8 cellular contexts compared by ENCODE assay signal in the genomic region with DNA sequence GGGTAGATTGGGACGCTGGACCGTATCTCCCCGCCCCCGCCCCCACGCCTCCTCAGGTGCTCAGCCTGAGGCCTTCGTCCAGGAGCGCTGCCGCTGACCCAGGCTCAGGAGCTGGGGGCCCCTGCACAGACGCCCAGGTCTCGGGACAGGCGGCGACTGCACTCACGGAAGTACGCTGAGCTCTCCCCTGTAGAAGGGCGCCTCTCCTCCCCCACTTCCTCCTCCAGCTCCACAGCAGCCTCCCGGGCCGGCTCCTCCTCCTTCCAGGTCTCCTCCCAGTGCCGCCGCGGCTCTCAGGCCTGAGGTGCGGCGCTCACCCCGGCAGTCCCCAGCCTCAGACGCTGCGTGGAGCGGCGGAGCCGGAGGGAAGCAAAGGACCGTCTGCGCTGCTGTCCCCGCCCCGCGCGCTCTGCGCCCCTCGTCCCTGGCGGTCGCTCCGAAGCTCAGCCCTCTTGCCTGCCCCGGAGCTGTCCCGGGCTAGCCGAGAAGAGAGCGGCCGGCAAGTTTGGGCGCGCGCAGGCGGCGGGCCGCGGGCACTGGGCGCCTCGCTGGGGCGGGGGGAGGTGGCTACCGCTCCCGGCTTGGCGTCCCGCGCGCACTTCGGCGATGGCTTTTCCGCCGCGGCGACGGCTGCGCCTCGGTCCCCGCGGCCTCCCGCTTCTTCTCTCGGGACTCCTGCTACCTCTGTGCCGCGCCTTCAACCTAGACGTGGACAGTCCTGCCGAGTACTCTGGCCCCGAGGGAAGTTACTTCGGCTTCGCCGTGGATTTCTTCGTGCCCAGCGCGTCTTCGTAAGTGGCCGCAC. TPM values are rescaled to one million over a fixed set of nuclear protein-coding genes. Genes with fewer than 3 reads are reported as not detected.
A peak's percentile ranks its signal among the peaks of the same experiment; 100 is the strongest.
DNase-seq lines count a peak whose midpoint lies in the region; ATAC-seq and TF ChIP-seq lines count a peak whose summit lies in the region.

Gene ITGAV, plus strand, starts transcription at position 324 of the 805 bp plus-strand sequence. Its CDS starts 283 bp downstream, at position 607.

- ATAC-seq in GM21529 (IDR thresholded peaks at IDR 0.05; ENCODE audit: unreplicated experiment), result peak; percentile 96
- ATAC-seq in natural killer cell, result peak; percentile 79 to 94 (median 85)

- peak within 1 kb of the TSS; percentile 84 to 92 (median 86) for H3K4me3 Mint-ChIP-seq in IgD-negative memory B cell
- peak within 1 kb of the TSS; percentile 94 for H3K4me3 Mint-ChIP-seq in activated T-helper 2 cell treated with anti-CD3 and anti-CD28 coated beads, Interferon-gamma antibody, Interleukin-2, Interleukin-4, amounts not matched to agents 10 μg/mL and 5 μg/mL and 100 μg/mL, durations not matched to agents 14 hours and 24 hours and 36 hours (ENCODE audit: low read depth)
- peak within 1 kb of the TSS; percentile 88 for H3K4me3 Mint-ChIP-seq in natural killer cell

- intact Hi-C loops in activated T-helper 2 cell treated with anti-CD3 and anti-CD28 coated beads, Interferon-gamma antibody, Interleukin-2, Interleukin-4, amounts not matched to agents 10 μg/mL and 5 μg/mL and 100 μg/mL, durations not matched to agents 14 hours and 24 hours and 36 hours (cut with micrococcal nuclease), result loop anchor here (1.0 to 5.0 kb wide), 2 partner anchors 88 to 104 kb away; partner anchors contain the start of gene ZC3H15
- intact Hi-C loops in natural killer cell (cut with micrococcal nuclease), result loop anchor here (2.0 to 5.0 kb wide), 2 partner anchors 103 to 857 kb away; partner anchors contain the start of genes CALCRL and ZC3H15

- DNase-seq in DMS79 (lab: John Stamatoyannopoulos, UW) (peak; percentile 47), RPMI7951 (ENCODE audit: low read depth) (peak; percentile 95), fibroblast of peridontal ligament (ENCODE audit: extremely low read depth) (peak; percentile 79), natural killer cell (peak; percentile 65)
- DNase-seq in activated T-helper 2 cell treated with anti-CD3 and anti-CD28 coated beads, Interferon-gamma antibody, Interleukin-2, Interleukin-4, amounts not matched to agents 10 μg/mL and 5 μg/mL and 100 μg/mL, durations not matched to agents 14 hours and 24 hours and 36 hours (ENCODE audit: low spot score), result peak; percentile 82
- peak; percentile 63 to 76 (median 70) for DNase-seq in stimulated activated naive CD4-positive, alpha-beta T cell (lab: John Stamatoyannopoulos, UW)

- no peaks in the 10 kb centered on the region for H3K9me3 Mint-ChIP-seq in IgD-negative memory B cell
- no peaks in the 10 kb centered on the region for H3K9me3 Mint-ChIP-seq in activated T-helper 2 cell treated with anti-CD3 and anti-CD28 coated beads, Interferon-gamma antibody, Interleukin-2, Interleukin-4, amounts not matched to agents 10 μg/mL and 5 μg/mL and 100 μg/mL, durations not matched to agents 14 hours and 24 hours and 36 hours
- no peaks in the 10 kb centered on the region for H3K9me3 Mint-ChIP-seq in natural killer cell

- no peak for TF ChIP-seq CTCF in natural killer cell (IDR thresholded peaks at IDR 0.05)

- H3K27ac Mint-ChIP-seq in IgD-negative memory B cell (peak within 1 kb of the TSS; percentile 18 to 58 (median 54)), natural killer cell (peak within 1 kb of the TSS; percentile 62 to 85)
- H3K27ac Mint-ChIP-seq in activated T-helper 2 cell treated with anti-CD3 and anti-CD28 coated beads, Interferon-gamma antibody, Interleukin-2, Interleukin-4, amounts not matched to agents 10 μg/mL and 5 μg/mL and 100 μg/mL, durations not matched to agents 14 hours and 24 hours and 36 hours, result peak within 1 kb of the TSS; percentile 86

- H3K27me3 Mint-ChIP-seq in IgD-negative memory B cell (peaks cover 7% of the 10 kb centered on the region), natural killer cell (ENCODE audit: low read depth in 2 of 2) (peaks cover 8 to 9% of the 10 kb centered on the region in 2 donors)
- H3K27me3 Mint-ChIP-seq in activated T-helper 2 cell treated with anti-CD3 and anti-CD28 coated beads, Interferon-gamma antibody, Interleukin-2, Interleukin-4, amounts not matched to agents 10 μg/mL and 5 μg/mL and 100 μg/mL, durations not matched to agents 14 hours and 24 hours and 36 hours (ENCODE audit: low read depth), result peaks cover 9% of the 10 kb centered on the region

- H3K36me3 Mint-ChIP-seq in IgD-negative memory B cell (peaks cover 4% of the 10 kb centered on the region), natural killer cell (no peaks in the 10 kb centered on the region)
- peaks cover 4% of the 10 kb centered on the region for H3K36me3 Mint-ChIP-seq in activated T-helper 2 cell treated with anti-CD3 and anti-CD28 coated beads, Interferon-gamma antibody, Interleukin-2, Interleukin-4, amounts not matched to agents 10 μg/mL and 5 μg/mL and 100 μg/mL, durations not matched to agents 14 hours and 24 hours and 36 hours (ENCODE audit: low read depth)

- H3K4me1 Mint-ChIP-seq in IgD-negative memory B cell (peaks cover 5 to 24% (median 7%) of the 10 kb centered on the region in 3 donors), natural killer cell (peaks cover 21 to 36% of the 10 kb centered on the region in 2 donors)
- peaks cover 33% of the 10 kb centered on the region for H3K4me1 Mint-ChIP-seq in activated T-helper 2 cell treated with anti-CD3 and anti-CD28 coated beads, Interferon-gamma antibody, Interleukin-2, Interleukin-4, amounts not matched to agents 10 μg/mL and 5 μg/mL and 100 μg/mL, durations not matched to agents 14 hours and 24 hours and 36 hours (ENCODE audit: low read depth)

RNA-seq across cellular contexts. Expression of gene ITGAV, which starts in this region (rescaled TPM):
- 0.61 TPM for polyA plus RNA-seq in IgD-negative memory B cell
- 163 and 170 TPM in 2 replicates for total RNA-seq in RPMI7951 (2014; rRNA removed; shearing (Covaris generic))
- 9.8 and 10.6 TPM in 2 replicates for total RNA-seq in activated T-helper 2 cell treated with anti-CD3 and anti-CD28 coated beads, Interferon-gamma antibody, Interleukin-2, Interleukin-4, amounts not matched to agents 10 μg/mL and 5 μg/mL and 100 μg/mL, durations not matched to agents 14 hours and 24 hours and 36 hours
- 10 to 100 TPM; 10.7 to 14.7 (median 12.0) TPM for total RNA-seq in natural killer cell

Comparison
In these comparisons a context has a peak if more than half of its experiments do, and no peak if none do; other contexts are left out.
1. Peak in every context shown above with its lines: DNase-seq and ATAC-seq.
2. RNA of gene ITGAV (total RNA-seq): 163 to 170 TPM in RPMI7951; 10.7 to 14.7 TPM in natural killer cell and 9.8 to 10.6 TPM in activated T-helper 2 cell treated with anti-CD3 and anti-CD28 coated beads, Interferon-gamma antibody, Interleukin-2, Interleukin-4, amounts not matched to agents 10 μg/mL and 5 μg/mL and 100 μg/mL, durations not matched to agents 14 hours and 24 hours and 36 hours; every median in the first group is over 10 times any median in the second.